Comparison of ENCODE assay signal across 31 cellular contexts in genomic region chr3:187398955-187399354, GRCh38. TPM values are rescaled to one million over a fixed set of nuclear protein-coding genes. Genes with fewer than 3 reads are reported as not detected.
"Had no signal": no experiment of that assay in that cellular context is flagged by ENCODE, and none has a peak within 500 bp of the region (broad histone marks: within the 10 kb centered on the region; RNA-seq: fewer than 3 reads in every experiment).

No MANE protein-coding gene starts in this region.

- H3K27me3 ChIP-seq: colonic mucosa, neural progenitor cell, right atrium auricular region, testis, tibial artery had no signal

- H3K4me3 Mint-ChIP-seq: dendritic cell treated with granulocyte-macrophage colony-stimulating factor and Interleukin-4, amounts not matched to agents 40 ng/mL and 50 ng/mL, for 4 days; mesothelial cell of epicardium; naive B cell; natural killer cell treated with Interleukin-12 subunit alpha and Interleukin-12 subunit beta and Interleukin-15 and Interleukin-18, amount 100 ng/mL, for 72 hours; neural progenitor cell; stimulated activated memory B cell treated with anti-CD40 and anti-IgM and Interleukin-4, amounts not matched to agents 10 μg/mL and 1 μg/mL and 100 μg/mL, for 72 hours; type B pancreatic cell had no signal

- H3K9ac ChIP-seq: neural progenitor cell, parathyroid adenoma had no signal

- H3K4me1 Mint-ChIP-seq: naive B cell; stimulated activated memory B cell treated with anti-CD40 and anti-IgM and Interleukin-4, amounts not matched to agents 10 μg/mL and 1 μg/mL and 100 μg/mL, for 72 hours had no signal

- H3K4me2 ChIP-seq: neural progenitor cell, smooth muscle cell had no signal

- ATAC-seq: heart right ventricle; left cardiac atrium; left lung; mucosa of descending colon; sciatic nerve; stimulated activated memory B cell treated with anti-CD40 and anti-IgM and Interleukin-4, amounts not matched to agents 10 μg/mL and 1 μg/mL and 100 μg/mL, for 72 hours; stimulated activated naive CD8-positive, alpha-beta T cell treated with anti-CD3 and anti-CD28 coated beads, Interleukin-15, Interleukin-2, amounts not matched to agents 100 U/mL and 50 U/mL, for 24 hours had no signal

- H3K9me3 ChIP-seq: colonic mucosa, esophagus squamous epithelium, left lung, mucosa of descending colon, testis, tibial artery had no signal

- H3K27ac Mint-ChIP-seq: dendritic cell treated with granulocyte-macrophage colony-stimulating factor and Interleukin-4, amounts not matched to agents 40 ng/mL and 50 ng/mL, for 4 days; mesothelial cell of epicardium; natural killer cell treated with Interleukin-12 subunit alpha and Interleukin-12 subunit beta and Interleukin-15 and Interleukin-18, amount 100 ng/mL, for 72 hours; neural progenitor cell; progenitor cell of endocrine pancreas; stimulated activated memory B cell treated with anti-CD40 and anti-IgM and Interleukin-4, amounts not matched to agents 10 μg/mL and 1 μg/mL and 100 μg/mL, for 72 hours; type B pancreatic cell had no signal

- DNase-seq: colonic mucosa; effector memory CD4-positive, alpha-beta T cell; erythroblast; esophagus squamous epithelium; foreskin melanocyte; glutamatergic neuron; heart right ventricle; hippocampal formation; left cardiac atrium; left lung; mesenchymal stem cell; mucosa of descending colon; naive B cell; stimulated activated CD4-positive, alpha-beta T cell treated with anti-CD3 and anti-CD28 coated beads, Interleukin-12 subunit alpha, Interleukin-12 subunit beta, amount 100 ng/mL, for 4 hours; stimulated activated CD4-positive, alpha-beta T cell treated with anti-CD3 and anti-CD28 coated beads, Interleukin-2, amount 100 ng/mL, for 24 hours; stimulated activated CD4-positive, alpha-beta T cell treated with anti-CD3 and anti-CD28 coated beads, Interleukin-4, amount 100 ng/mL, for 24 hours; stimulated activated naive CD8-positive, alpha-beta T cell treated with anti-CD3 and anti-CD28 coated beads, Interleukin-15, Interleukin-2, amounts not matched to agents 100 U/mL and 50 U/mL, for 24 hours; substantia nigra; testis; tibial artery had no signal

- H3K79me2 ChIP-seq: parathyroid adenoma had no signal

- H3K27ac ChIP-seq: colonic mucosa, esophagus squamous epithelium, heart right ventricle, left lung, neural progenitor cell, parathyroid adenoma, right atrium auricular region, testis, tibial artery had no signal

- H3K9me3 Mint-ChIP-seq: dendritic cell treated with granulocyte-macrophage colony-stimulating factor and Interleukin-4, amounts not matched to agents 40 ng/mL and 50 ng/mL, for 4 days; natural killer cell treated with Interleukin-12 subunit alpha and Interleukin-12 subunit beta and Interleukin-15 and Interleukin-18, amount 100 ng/mL, for 72 hours; neural progenitor cell; stimulated activated memory B cell treated with anti-CD40 and anti-IgM and Interleukin-4, amounts not matched to agents 10 μg/mL and 1 μg/mL and 100 μg/mL, for 72 hours; type B pancreatic cell had no signal

- H2AFZ ChIP-seq: neural progenitor cell, parathyroid adenoma had no signal

- H3K36me3 Mint-ChIP-seq: mesothelial cell of epicardium; naive B cell; natural killer cell treated with Interleukin-12 subunit alpha and Interleukin-12 subunit beta and Interleukin-15 and Interleukin-18, amount 100 ng/mL, for 72 hours; neural progenitor cell; stimulated activated memory B cell treated with anti-CD40 and anti-IgM and Interleukin-4, amounts not matched to agents 10 μg/mL and 1 μg/mL and 100 μg/mL, for 72 hours; type B pancreatic cell had no signal

- H3K36me3 ChIP-seq: colonic mucosa, esophagus squamous epithelium, heart right ventricle, left lung, neural progenitor cell, right atrium auricular region, tibial artery had no signal

- H3K27me3 Mint-ChIP-seq: progenitor cell of endocrine pancreas, type B pancreatic cell had no signal

- H3K4me3 ChIP-seq: colonic mucosa, esophagus squamous epithelium, heart right ventricle, left lung, mucosa of descending colon, neural progenitor cell, right atrium auricular region, smooth muscle cell, testis, tibial artery had no signal

RNA-seq across cellular contexts. Expression of gene RTP4, which starts 30.8 kb away (rescaled TPM):
- total RNA-seq: progenitor cell of endocrine pancreas, smooth muscle cell had no signal
